13 cellular contexts compared by ENCODE assay signal in the genomic region with DNA sequence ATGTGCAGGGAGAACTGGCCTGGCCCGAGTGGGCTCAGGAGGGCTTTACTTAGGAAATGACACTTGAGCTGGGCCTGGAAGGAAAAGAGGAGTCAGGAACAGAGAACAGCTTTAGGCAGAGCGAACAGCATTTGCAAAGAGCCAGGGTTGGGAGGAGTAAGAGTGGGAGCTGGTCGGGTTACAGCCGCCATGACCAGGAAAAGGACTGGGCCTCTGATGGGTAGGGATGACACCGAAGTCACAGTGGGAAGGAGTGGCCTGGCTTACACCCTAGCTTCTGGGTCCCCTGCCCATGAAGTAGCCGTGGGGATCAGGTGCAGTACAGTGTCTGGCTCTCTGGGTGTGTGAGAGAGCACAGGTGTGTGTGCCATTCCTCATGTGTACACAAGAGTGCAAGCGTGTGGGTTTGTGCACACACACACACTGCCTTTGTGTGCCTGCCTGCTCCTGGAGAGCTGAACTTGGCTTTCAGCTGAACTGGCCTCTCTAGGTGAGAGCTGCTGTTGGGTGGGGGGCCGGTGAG. TPM values are rescaled to one million over a fixed set of nuclear protein-coding genes. Genes with fewer than 3 reads are reported as not detected.
DNase-seq lines count a peak whose midpoint lies in the region; ATAC-seq and TF ChIP-seq lines count a peak whose summit lies in the region.
"Had no signal": no experiment of that assay in that cellular context is flagged by ENCODE, and none has a peak within 500 bp of the region (broad histone marks: within the 10 kb centered on the region; RNA-seq: fewer than 3 reads in every experiment).

No MANE protein-coding gene starts in this region.

- H3K36me3 ChIP-seq in muscle layer of colon (ENCODE audit: insufficient read depth, low read length) (peaks cover 40% of the 10 kb centered on the region), tibial artery (peaks cover 25 to 71% (median 45%) of the 10 kb centered on the region in 3 donors)

- peak overlapping the region; percentile 2 for H3K9ac ChIP-seq in muscle layer of colon (ENCODE audit: low read length)

- peak overlapping the region; percentile 31 for H3K27ac Mint-ChIP-seq in activated naive CD4-positive, alpha-beta T cell treated with anti-CD3 and anti-CD28 coated beads, Interleukin-2, amount 50 U/mL, for 24 hours
- H3K27ac Mint-ChIP-seq in activated naive CD4-positive, alpha-beta T cell treated with anti-CD3 and anti-CD28 coated beads for 36 hours, result no peak overlapping the region
- H3K27ac Mint-ChIP-seq in brain, result peak overlapping the region; percentile 31 to 59 (median 54)
- H3K27ac Mint-ChIP-seq: stimulated activated naive CD8-positive, alpha-beta T cell treated with anti-CD3 and anti-CD28 coated beads, Interleukin-15, Interleukin-2, amounts not matched to agents 100 ng/mL and 50 ng/mL, for 24 hours had no signal

- CTCF ChIA-PET in activated naive CD4-positive, alpha-beta T cell treated with anti-CD3 and anti-CD28 coated beads for 36 hours (lab: Charles Lee), result no interaction called here

- H3K4me3 ChIP-seq in muscle layer of colon (ENCODE audit: low read depth in 1 of 2, low read length in 2 of 2), result no peak overlapping the region
- H3K4me3 ChIP-seq in tibial artery, result no peak overlapping the region
- H3K4me3 ChIP-seq: heart right ventricle had no signal

- H3K4me1 Mint-ChIP-seq in activated naive CD4-positive, alpha-beta T cell treated with anti-CD3 and anti-CD28 coated beads, Interleukin-2, amount 50 U/mL, for 24 hours, result no peaks in the 10 kb centered on the region
- no peaks in the 10 kb centered on the region for H3K4me1 Mint-ChIP-seq in activated naive CD4-positive, alpha-beta T cell treated with anti-CD3 and anti-CD28 coated beads for 36 hours (ENCODE audit: low read depth)
- H3K4me1 Mint-ChIP-seq in brain, result peaks cover 5% of the 10 kb centered on the region

- no peak for ATAC-seq in GM21360 (IDR thresholded peaks at IDR 0.05; ENCODE audit: unreplicated experiment)

- H3K27me3 Mint-ChIP-seq in activated naive CD4-positive, alpha-beta T cell treated with anti-CD3 and anti-CD28 coated beads, Interleukin-2, amount 50 U/mL, for 24 hours, result no peaks in the 10 kb centered on the region
- H3K27me3 Mint-ChIP-seq in activated naive CD4-positive, alpha-beta T cell treated with anti-CD3 and anti-CD28 coated beads for 36 hours (ENCODE audit: low read depth), result no peaks in the 10 kb centered on the region
- no peaks in the 10 kb centered on the region for H3K27me3 Mint-ChIP-seq in brain
- H3K27me3 Mint-ChIP-seq: stimulated activated naive CD8-positive, alpha-beta T cell treated with anti-CD3 and anti-CD28 coated beads, Interleukin-15, Interleukin-2, amounts not matched to agents 100 ng/mL and 50 ng/mL, for 24 hours had no signal

- no peak overlapping the region for H3K4me3 Mint-ChIP-seq in activated naive CD4-positive, alpha-beta T cell treated with anti-CD3 and anti-CD28 coated beads, Interleukin-2, amount 50 U/mL, for 24 hours
- H3K4me3 Mint-ChIP-seq in activated naive CD4-positive, alpha-beta T cell treated with anti-CD3 and anti-CD28 coated beads for 36 hours, result no peak overlapping the region
- no peak overlapping the region for H3K4me3 Mint-ChIP-seq in brain
- H3K4me3 Mint-ChIP-seq: stimulated activated naive CD8-positive, alpha-beta T cell treated with anti-CD3 and anti-CD28 coated beads, Interleukin-15, Interleukin-2, amounts not matched to agents 100 ng/mL and 50 ng/mL, for 24 hours had no signal

- peak overlapping the region; percentile 53 for H3K27ac ChIP-seq in muscle layer of colon (ENCODE audit: low read depth, low read length)
- peak overlapping the region; percentile 60 to 79 for H3K27ac ChIP-seq in tibial artery

- H3K9me3 ChIP-seq in muscle layer of colon (ENCODE audit: low read length) (no peaks in the 10 kb centered on the region), tibial artery (no peaks in the 10 kb centered on the region)
- H3K9me3 ChIP-seq: heart right ventricle had no signal

- TF ChIP-seq CTCF in brain (conservative IDR thresholded peaks at IDR 0.05) (no peak), tibial artery (IDR thresholded peaks at IDR 0.05) (no peak)

- H3K27me3 ChIP-seq in muscle layer of colon (ENCODE audit: control insufficient read depth in 1 of 2, insufficient read depth in 2 of 2, low read length in 2 of 2) (no peaks in the 10 kb centered on the region), tibial artery (no peaks in the 10 kb centered on the region)
- H3K27me3 ChIP-seq: dorsolateral prefrontal cortex, heart right ventricle had no signal

- H3K36me3 Mint-ChIP-seq in activated naive CD4-positive, alpha-beta T cell treated with anti-CD3 and anti-CD28 coated beads, Interleukin-2, amount 50 U/mL, for 24 hours, result peaks cover 4% of the 10 kb centered on the region
- H3K36me3 Mint-ChIP-seq in activated naive CD4-positive, alpha-beta T cell treated with anti-CD3 and anti-CD28 coated beads for 36 hours (ENCODE audit: low read depth), result peaks cover 14% of the 10 kb centered on the region
- H3K36me3 Mint-ChIP-seq in brain, result peaks cover 17% of the 10 kb centered on the region

- no peak for DNase-seq in activated naive CD4-positive, alpha-beta T cell treated with anti-CD3 and anti-CD28 coated beads for 36 hours
- DNase-seq in tibial artery (no peak), NCI-H345 (lab: John Stamatoyannopoulos, UW) (no peak)
- no peak for DNase-seq in effector CD8-positive, alpha-beta T cell (lab: John Stamatoyannopoulos, UW)
- DNase-seq: dorsolateral prefrontal cortex; MM.1S; stimulated activated CD4-positive, alpha-beta T cell treated with anti-CD3 and anti-CD28 coated beads, Interleukin-2, amount 100 ng/mL, for 48 hours had no signal

- H3K4me1 ChIP-seq in muscle layer of colon (ENCODE audit: insufficient read depth, low read length), result peaks cover 23% of the 10 kb centered on the region
- peaks cover 0 to 27% (median 22%) of the 10 kb centered on the region in 4 donors for H3K4me1 ChIP-seq in tibial artery

- intact Hi-C loops in activated naive CD4-positive, alpha-beta T cell treated with anti-CD3 and anti-CD28 coated beads for 36 hours (cut with micrococcal nuclease), result no loop called here
- intact Hi-C loops in tibial artery (cut with DNase I; ENCODE audit: low total_unique reads), result no loop called here

- no peaks in the 10 kb centered on the region for H3K9me3 Mint-ChIP-seq in activated naive CD4-positive, alpha-beta T cell treated with anti-CD3 and anti-CD28 coated beads, Interleukin-2, amount 50 U/mL, for 24 hours
- H3K9me3 Mint-ChIP-seq in activated naive CD4-positive, alpha-beta T cell treated with anti-CD3 and anti-CD28 coated beads for 36 hours, result no peaks in the 10 kb centered on the region
- H3K9me3 Mint-ChIP-seq in brain, result no peaks in the 10 kb centered on the region
- H3K9me3 Mint-ChIP-seq: stimulated activated naive CD8-positive, alpha-beta T cell treated with anti-CD3 and anti-CD28 coated beads, Interleukin-15, Interleukin-2, amounts not matched to agents 100 ng/mL and 50 ng/mL, for 24 hours had no signal

RNA-seq across cellular contexts. Expression of a gene that starts 31.6 kb away (rescaled TPM):
- total RNA-seq in activated naive CD4-positive, alpha-beta T cell treated with anti-CD3 and anti-CD28 coated beads for 36 hours, result 10 to 100 TPM; 13.1 to 14.5 TPM
- 6.3 TPM for polyA plus RNA-seq in brain (ENCODE audit: insufficient read depth, low read depth, low replicate concordance)

RNA-seq across cellular contexts. Expression of a gene that starts 31.7 kb away (rescaled TPM):
- total RNA-seq in activated naive CD4-positive, alpha-beta T cell treated with anti-CD3 and anti-CD28 coated beads for 36 hours, result 10 to 100 TPM; 11.9 to 13.3 TPM
- 15.2 TPM for polyA plus RNA-seq in brain (ENCODE audit: insufficient read depth, low read depth, low replicate concordance)
